ENCODE assay signal across 2 cellular contexts in genomic region chr7:106731207-106731606, GRCh38.
TF ChIP-seq lines count a peak whose summit lies in the region.

No MANE protein-coding gene starts in this region.

TF ChIP-seq in K562, 482 proteins besides CTCF, POLR2A, EP300 and RAD21 (continued from another document and continues in another):
- TF ChIP-seq ZBTB11 (CRISPR knock-in tag; IDR thresholded peaks at IDR 0.05) (no peak), ELF1 (tag; IDR thresholded peaks at IDR 0.05) (0 out of 2 replicates have a peak, but pooled peaks have one; percentile 11), TCF15 (CRISPR knock-in tag; IDR thresholded peaks at IDR 0.05) (no peak), ZFP91 (CRISPR knock-in tag; IDR thresholded peaks at IDR 0.05) (no peak), DDX20 (tag; IDR thresholded peaks at IDR 0.05; ENCODE audit: low read depth) (no peak), HMBOX1 (IDR thresholded peaks at IDR 0.05) (no peak), OTX1 (CRISPR knock-in tag; IDR thresholded peaks at IDR 0.05) (no peak), SPI1 (IDR thresholded peaks at IDR 0.05; ENCODE audit: borderline replicate concordance, low read depth, low read length) (peak; percentile 69; the same call in 1 of the 2 replicates), NFIC (IDR thresholded peaks at IDR 0.05) (peak; percentile 79), BHLHE40 (IDR thresholded peaks at IDR 0.05; ENCODE audit: low read length) (peak; percentile 15; the same call in 1 of the 2 replicates), ZNF740 (CRISPR knock-in tag; IDR thresholded peaks at IDR 0.05) (no peak), ZNF740 (tag; IDR thresholded peaks at IDR 0.05) (no peak), NONO (IDR thresholded peaks at IDR 0.05; ENCODE audit: low read depth in 2 of 2, low read length in 1 of 2) (no peak), CHAMP1 (IDR thresholded peaks at IDR 0.05) (0 out of 2 replicates have a peak, but pooled peaks have one; percentile 37), SOX6 (IDR thresholded peaks at IDR 0.05) (peak; percentile 50; the same call in 1 of the 2 replicates)

TF ChIP-seq in SK-N-SH, 30 proteins besides CTCF, POLR2A, EP300 and RAD21 (continued from another document):
- TF ChIP-seq REST (IDR thresholded peaks at IDR 0.05; ENCODE audit: low read depth, low read length): no peak
